In the genomic region with DNA sequence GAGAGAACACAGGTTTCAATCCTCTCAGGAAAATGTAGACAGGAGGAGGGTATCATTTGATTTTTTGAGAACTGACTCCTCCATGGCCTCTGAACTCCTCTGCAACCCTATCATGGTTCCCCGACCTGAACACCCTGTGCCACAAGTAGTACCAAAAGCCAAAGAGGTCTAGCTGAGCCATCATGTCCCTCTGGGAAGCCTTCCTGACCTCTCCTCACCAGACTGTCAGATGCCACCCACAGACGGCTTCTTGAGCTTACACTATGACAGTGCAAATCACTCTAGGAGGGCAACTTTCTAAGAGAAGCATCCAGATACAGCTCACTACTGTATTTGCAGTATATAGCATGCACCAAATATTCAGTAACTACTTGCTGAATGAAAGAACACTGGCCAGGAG, we compare ENCODE assay signal across 2 cellular contexts.
TF ChIP-seq lines count a peak whose summit lies in the region.

No MANE protein-coding gene starts in this region.

TF ChIP-seq in HEK293, 187 proteins besides CTCF, POLR2A, EP300 and RAD21:
- no peak for TF ChIP-seq ZNF302 (tag by site-specific recombination; IDR thresholded peaks at IDR 0.05; ENCODE audit: low read depth)
- no peak for TF ChIP-seq ZNF37A (tag by site-specific recombination; IDR thresholded peaks at IDR 0.05)
- TF ChIP-seq ZNF211 (tag by site-specific recombination; IDR thresholded peaks at IDR 0.05; ENCODE audit: low read depth), result no peak
- no peak for TF ChIP-seq ZNF654 (tag by site-specific recombination; IDR thresholded peaks at IDR 0.05; ENCODE audit: low read depth)
- no peak for TF ChIP-seq ZNF549 (tag by site-specific recombination; IDR thresholded peaks at IDR 0.05)
- TF ChIP-seq, protein P1, sequence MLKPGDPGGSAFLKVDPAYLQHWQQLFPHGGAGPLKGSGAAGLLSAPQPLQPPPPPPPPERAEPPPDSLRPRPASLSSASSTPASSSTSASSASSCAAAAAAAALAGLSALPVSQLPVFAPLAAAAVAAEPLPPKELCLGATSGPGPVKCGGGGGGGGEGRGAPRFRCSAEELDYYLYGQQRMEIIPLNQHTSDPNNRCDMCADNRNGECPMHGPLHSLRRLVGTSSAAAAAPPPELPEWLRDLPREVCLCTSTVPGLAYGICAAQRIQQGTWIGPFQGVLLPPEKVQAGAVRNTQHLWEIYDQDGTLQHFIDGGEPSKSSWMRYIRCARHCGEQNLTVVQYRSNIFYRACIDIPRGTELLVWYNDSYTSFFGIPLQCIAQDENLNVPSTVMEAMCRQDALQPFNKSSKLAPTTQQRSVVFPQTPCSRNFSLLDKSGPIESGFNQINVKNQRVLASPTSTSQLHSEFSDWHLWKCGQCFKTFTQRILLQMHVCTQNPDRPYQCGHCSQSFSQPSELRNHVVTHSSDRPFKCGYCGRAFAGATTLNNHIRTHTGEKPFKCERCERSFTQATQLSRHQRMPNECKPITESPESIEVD (tag by site-specific recombination; IDR thresholded peaks at IDR 0.05), result no peak
- TF ChIP-seq KLF8 (tag by site-specific recombination; IDR thresholded peaks at IDR 0.05), result no peak
- no peak for TF ChIP-seq ZNF473 (tag by site-specific recombination; IDR thresholded peaks at IDR 0.05)
- TF ChIP-seq ZIC2 (tag by site-specific recombination; IDR thresholded peaks at IDR 0.05), result no peak
- TF ChIP-seq ZNF555 (tag by site-specific recombination; conservative IDR thresholded peaks at IDR 0.05), result no peak
- no peak for TF ChIP-seq PRDM1 (tag by site-specific recombination; IDR thresholded peaks at IDR 0.05)
- TF ChIP-seq ZNF2 (tag by site-specific recombination; IDR thresholded peaks at IDR 0.05), result no peak
- no peak for TF ChIP-seq ZNF112 (tag by site-specific recombination; IDR thresholded peaks at IDR 0.05)
- no peak for TF ChIP-seq ZNF10 (tag by site-specific recombination; IDR thresholded peaks at IDR 0.05)

TF ChIP-seq in K562, 482 proteins besides CTCF, POLR2A, EP300 and RAD21:
- no peak for TF ChIP-seq MTA1 (IDR thresholded peaks at IDR 0.05; ENCODE audit: borderline replicate concordance)
- TF ChIP-seq TRIM24 (IDR thresholded peaks at IDR 0.05), result no peak
- no peak for TF ChIP-seq SIX5 (IDR thresholded peaks at IDR 0.05; ENCODE audit: borderline replicate concordance in 1 of 2, insufficient read depth in 1 of 2, low read depth in 1 of 2, low read length in 2 of 2)
- no peak for TF ChIP-seq ETS2 (tag; IDR thresholded peaks at IDR 0.05; ENCODE audit: borderline replicate concordance, poor library complexity, severe bottlenecking)
- TF ChIP-seq RB1 (IDR thresholded peaks at IDR 0.05; ENCODE audit: low read depth), result no peak
- TF ChIP-seq ZBTB49 (CRISPR knock-in tag; IDR thresholded peaks at IDR 0.05; ENCODE audit: borderline replicate concordance), result no peak
- TF ChIP-seq CBFA2T3 (IDR thresholded peaks at IDR 0.05), result no peak
- no peak for TF ChIP-seq ZNF76 (CRISPR knock-in tag; IDR thresholded peaks at IDR 0.05; ENCODE audit: borderline replicate concordance)
- TF ChIP-seq, protein P2, sequence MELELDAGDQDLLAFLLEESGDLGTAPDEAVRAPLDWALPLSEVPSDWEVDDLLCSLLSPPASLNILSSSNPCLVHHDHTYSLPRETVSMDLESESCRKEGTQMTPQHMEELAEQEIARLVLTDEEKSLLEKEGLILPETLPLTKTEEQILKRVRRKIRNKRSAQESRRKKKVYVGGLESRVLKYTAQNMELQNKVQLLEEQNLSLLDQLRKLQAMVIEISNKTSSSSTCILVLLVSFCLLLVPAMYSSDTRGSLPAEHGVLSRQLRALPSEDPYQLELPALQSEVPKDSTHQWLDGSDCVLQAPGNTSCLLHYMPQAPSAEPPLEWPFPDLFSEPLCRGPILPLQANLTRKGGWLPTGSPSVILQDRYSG (tag; conservative IDR thresholded peaks at IDR 0.05; ENCODE audit: low read depth), result no peak
- no peak for TF ChIP-seq NEUROD1 (IDR thresholded peaks at IDR 0.05; ENCODE audit: borderline replicate concordance, low read depth, low read length, partially characterized antibody)
- no peak for TF ChIP-seq ZNF668 (CRISPR knock-in tag; IDR thresholded peaks at IDR 0.05)
- TF ChIP-seq TEAD4 (IDR thresholded peaks at IDR 0.05; ENCODE audit: low read length), result no peak
- no peak for TF ChIP-seq TEAD4 (CRISPR knock-in tag; IDR thresholded peaks at IDR 0.05; ENCODE audit: borderline replicate concordance)
- no peak for TF ChIP-seq ZNF77 (CRISPR knock-in tag; IDR thresholded peaks at IDR 0.05)
- TF ChIP-seq, protein P3, sequence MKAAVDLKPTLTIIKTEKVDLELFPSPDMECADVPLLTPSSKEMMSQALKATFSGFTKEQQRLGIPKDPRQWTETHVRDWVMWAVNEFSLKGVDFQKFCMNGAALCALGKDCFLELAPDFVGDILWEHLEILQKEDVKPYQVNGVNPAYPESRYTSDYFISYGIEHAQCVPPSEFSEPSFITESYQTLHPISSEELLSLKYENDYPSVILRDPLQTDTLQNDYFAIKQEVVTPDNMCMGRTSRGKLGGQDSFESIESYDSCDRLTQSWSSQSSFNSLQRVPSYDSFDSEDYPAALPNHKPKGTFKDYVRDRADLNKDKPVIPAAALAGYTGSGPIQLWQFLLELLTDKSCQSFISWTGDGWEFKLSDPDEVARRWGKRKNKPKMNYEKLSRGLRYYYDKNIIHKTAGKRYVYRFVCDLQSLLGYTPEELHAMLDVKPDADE (conservative IDR thresholded peaks at IDR 0.05; ENCODE audit: control insufficient read depth, low read depth, low read length), result no peak
- TF ChIP-seq HLTF (IDR thresholded peaks at IDR 0.05), result no peak
